Comparison of ENCODE assay signal across 8 cellular contexts in the genomic region with DNA sequence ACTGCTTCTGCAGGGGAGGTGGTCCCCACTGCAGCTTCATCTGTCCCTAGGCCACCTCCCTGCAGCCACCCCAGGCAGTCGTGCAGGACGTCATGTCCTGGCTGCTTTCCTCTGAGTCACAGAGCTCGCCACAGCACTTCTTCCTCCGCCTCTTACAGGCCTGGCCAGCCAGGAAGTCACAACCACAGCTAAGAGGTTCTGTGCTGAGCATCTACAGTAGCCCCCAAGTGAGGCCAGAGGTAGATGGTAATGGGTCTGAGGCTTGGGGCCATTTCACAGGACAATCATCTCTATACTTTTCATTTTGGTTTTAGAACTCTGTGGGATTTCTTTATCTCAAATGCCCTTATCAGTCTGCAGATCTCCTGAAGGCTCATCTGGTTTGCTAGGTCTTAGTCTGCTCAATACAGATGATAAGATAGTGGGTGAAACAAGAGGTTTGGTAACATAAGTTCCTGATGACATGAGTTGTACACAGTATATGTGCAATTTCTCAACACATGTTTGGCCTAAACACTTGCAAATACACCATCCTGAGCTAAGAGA.
DNase-seq lines count a peak whose midpoint lies in the region; ATAC-seq and TF ChIP-seq lines count a peak whose summit lies in the region.

No MANE protein-coding gene starts in this region.

- H3K4me1 ChIP-seq in right atrium auricular region = peaks cover 0 to 53% of the 10 kb centered on the region in 2 donors

- peak overlapping the region; percentile 92 to 100 for H3K27ac Mint-ChIP-seq in activated naive CD4-positive, alpha-beta T cell treated with anti-CD3 and anti-CD28 coated beads, Interleukin-2, amount 50 U/mL, for 72 hours

- ATAC-seq in HG03342 (IDR thresholded peaks at IDR 0.05; ENCODE audit: unreplicated experiment) = peak; percentile 41
- ATAC-seq in activated naive CD4-positive, alpha-beta T cell treated with anti-CD3 and anti-CD28 coated beads, Interleukin-2, amount 50 U/mL, for 72 hours = peak; percentile 43 to 66

- CTCF ChIA-PET in AG04449 (lab: Yijun Ruan, JAX) = interaction anchor here (1.3 to 4.3 kb wide), 5 partner anchors 9 to 137 kb away, joined by 3 to 30 read pairs (median 4); no protein-coding TSS in a partner anchor

- no peak overlapping the region for H3K4me3 ChIP-seq in AG04449 (ENCODE audit: low read depth, low read length)
- H3K4me3 ChIP-seq in right atrium auricular region = no peak overlapping the region

- H3K27me3 ChIP-seq in right atrium auricular region = no peaks in the 10 kb centered on the region

- H3K27ac ChIP-seq in right atrium auricular region = peak overlapping the region; percentile 73 to 83

- H3K36me3 ChIP-seq in right atrium auricular region = no peaks in the 10 kb centered on the region

- DNase-seq in AG04449 (ENCODE audit: low read depth, low spot score) = peak; percentile 67
- peak; percentile 64 for DNase-seq in GM19238 (ENCODE audit: insufficient read length, low spot score)
- peak; percentile 21 for DNase-seq in SKM-1 treated with dmso at 0.1 percent for 144 hours (lab: John Stamatoyannopoulos, UW; ENCODE audit: unreplicated experiment)
- peak; percentile 62 to 91 for DNase-seq in activated naive CD4-positive, alpha-beta T cell treated with anti-CD3 and anti-CD28 coated beads, Interleukin-2, amount 50 U/mL, for 72 hours (ENCODE audit: low spot score in 2 of 2)
- peak; percentile 93 for DNase-seq in right atrium auricular region (ENCODE audit: low spot score)
- DNase-seq in stimulated activated CD4-positive, alpha-beta T cell treated with anti-CD3 and anti-CD28 coated beads, Interleukin-12 subunit alpha, Interleukin-12 subunit beta, amount 100 ng/mL, for 24 hours (ENCODE audit: low read depth in 2 of 2) = peak; percentile 43 to 67
- no peak for DNase-seq in OCI-M2 (lab: John Stamatoyannopoulos, UW; ENCODE audit: unreplicated experiment)

- H3K9me3 Mint-ChIP-seq in activated naive CD4-positive, alpha-beta T cell treated with anti-CD3 and anti-CD28 coated beads, Interleukin-2, amount 50 U/mL, for 72 hours = no peaks in the 10 kb centered on the region

- TF ChIP-seq CTCF in AG04449 (IDR thresholded peaks at IDR 0.05; ENCODE audit: insufficient read depth, low read length, missing control alignments) = no peak
- no peak for TF ChIP-seq CTCF in right atrium auricular region (IDR thresholded peaks at IDR 0.05)

- H3K9me3 ChIP-seq in right atrium auricular region = no peaks in the 10 kb centered on the region

- H3K36me3 Mint-ChIP-seq in activated naive CD4-positive, alpha-beta T cell treated with anti-CD3 and anti-CD28 coated beads, Interleukin-2, amount 50 U/mL, for 72 hours = peaks cover 4 to 7% of the 10 kb centered on the region in 2 donors

- POLR2A ChIA-PET in AG04449 (lab: Yijun Ruan, JAX) = interaction anchor here (0.6 to 5.6 kb wide), 4 partner anchors 39 to 137 kb away, joined by 3 to 28 read pairs (median 10); no protein-coding TSS in a partner anchor
